ENCODE assay signal across 8 cellular contexts in the genomic region with DNA sequence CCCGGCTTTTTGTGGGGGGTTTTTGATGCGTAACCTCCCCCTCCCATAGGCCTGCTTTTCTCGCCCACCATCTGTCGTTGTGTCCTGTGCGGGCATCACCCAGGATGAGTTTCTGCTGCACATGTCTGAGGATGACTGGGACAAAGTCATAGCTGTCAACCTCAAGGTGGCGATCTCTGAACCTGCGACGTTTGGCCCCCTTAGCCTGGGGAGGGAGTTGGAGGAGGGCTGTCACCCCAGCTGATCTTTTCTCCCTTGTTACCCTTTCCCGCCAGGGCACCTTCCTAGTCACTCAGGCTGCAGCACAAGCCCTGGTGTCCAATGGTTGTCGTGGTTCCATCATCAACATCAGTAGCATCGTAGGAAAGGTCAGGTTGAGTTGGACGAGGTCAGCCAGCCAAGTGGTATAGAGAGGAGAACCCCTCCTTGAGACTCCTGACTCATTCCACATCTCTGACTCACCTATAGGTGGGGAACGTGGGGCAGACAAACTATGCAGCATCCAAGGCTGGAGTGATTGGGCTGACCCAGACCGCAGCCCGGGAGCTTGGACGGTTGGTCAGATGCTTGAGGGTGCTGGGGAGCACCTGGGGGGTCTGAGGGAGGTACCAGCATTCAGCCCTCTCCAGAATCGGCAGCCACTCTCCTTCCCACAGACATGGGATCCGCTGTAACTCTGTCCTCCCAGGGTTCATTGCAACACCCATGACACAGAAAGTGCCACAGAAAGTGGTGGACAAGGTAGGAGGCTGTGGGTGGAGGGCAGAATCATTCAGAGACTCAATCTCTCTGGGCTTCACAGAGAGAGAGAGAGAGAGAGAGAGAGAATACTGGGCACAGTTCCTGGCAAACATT. TPM values are rescaled to one million over a fixed set of nuclear protein-coding genes. Genes with fewer than 3 reads are reported as not detected.
DNase-seq lines count a peak whose midpoint lies in the region; ATAC-seq, FAIRE-seq and TF ChIP-seq lines count a peak whose summit lies in the region.

No MANE protein-coding gene starts in this region.

- FAIRE-seq in GM19239 (lab: Jason Lieb, UNC): no peak

- DNase-seq in LoVo (ENCODE audit: low spot score) (peak; percentile 44), kidney glomerular epithelial cell (lab: John Stamatoyannopoulos, UW) (peak; percentile 45), suprapubic skin (ENCODE audit: low spot score in 2 of 2) (peak in 1 of 2 donors; percentile 64), SIG-M5 treated with dmso at 0.1 percent for 504 hours (lab: John Stamatoyannopoulos, UW; ENCODE audit: unreplicated experiment) (no peak), GM19239 (ENCODE audit: insufficient read length, low spot score) (no peak), mesenteric fat pad (ENCODE audit: low spot score) (no peak)
- DNase-seq in activated naive CD8-positive, alpha-beta T cell treated with anti-CD3 and anti-CD28 coated beads, Interleukin-2, amount 50 U/mL, for 24 hours: peak; percentile 65

- no peaks in the 10 kb centered on the region for H3K9me3 Mint-ChIP-seq in activated naive CD8-positive, alpha-beta T cell treated with anti-CD3 and anti-CD28 coated beads, Interleukin-2, amount 50 U/mL, for 24 hours

- peak overlapping the region; percentile 95 for H3K27ac Mint-ChIP-seq in activated naive CD8-positive, alpha-beta T cell treated with anti-CD3 and anti-CD28 coated beads, Interleukin-2, amount 50 U/mL, for 24 hours

- peaks cover 16% of the 10 kb centered on the region for H3K36me3 ChIP-seq in ES-I3 (ENCODE audit: insufficient read depth, low read length)
- H3K36me3 ChIP-seq in suprapubic skin: peaks cover 22% of the 10 kb centered on the region

- peak overlapping the region; percentile 80 for H3K9ac ChIP-seq in ES-I3 (ENCODE audit: low read depth, low read length)

- H3K36me3 Mint-ChIP-seq in activated naive CD8-positive, alpha-beta T cell treated with anti-CD3 and anti-CD28 coated beads, Interleukin-2, amount 50 U/mL, for 24 hours (ENCODE audit: low read depth): peaks cover 46% of the 10 kb centered on the region

- no peaks in the 10 kb centered on the region for H3K27me3 Mint-ChIP-seq in activated naive CD8-positive, alpha-beta T cell treated with anti-CD3 and anti-CD28 coated beads, Interleukin-2, amount 50 U/mL, for 24 hours

- no peaks in the 10 kb centered on the region for H3K9me3 ChIP-seq in ES-I3 (ENCODE audit: control insufficient read depth, insufficient read depth, low read length)
- H3K9me3 ChIP-seq in suprapubic skin: no peaks in the 10 kb centered on the region

- TF ChIP-seq EP300 in suprapubic skin (IDR thresholded peaks at IDR 0.05): no peak

- H3K4me3 Mint-ChIP-seq in activated naive CD8-positive, alpha-beta T cell treated with anti-CD3 and anti-CD28 coated beads, Interleukin-2, amount 50 U/mL, for 24 hours: peak overlapping the region; percentile 87

- H3K4me1 ChIP-seq in ES-I3 (ENCODE audit: insufficient read depth, low read length) (peaks cover 10% of the 10 kb centered on the region), suprapubic skin (peaks cover 55% of the 10 kb centered on the region)

- peak overlapping the region; percentile 81 for H3K4me3 ChIP-seq in suprapubic skin

- WGBS in suprapubic skin: 43% methylated on average over 17 of the region's 18 CpGs

- H3K27ac ChIP-seq in suprapubic skin: peak overlapping the region; percentile 86

- peaks cover 72% of the 10 kb centered on the region for H3K4me1 Mint-ChIP-seq in activated naive CD8-positive, alpha-beta T cell treated with anti-CD3 and anti-CD28 coated beads, Interleukin-2, amount 50 U/mL, for 24 hours

- H3K27me3 ChIP-seq in suprapubic skin: no peaks in the 10 kb centered on the region

- TF ChIP-seq POLR2A in suprapubic skin (IDR thresholded peaks at IDR 0.05): no peak

- no peak for TF ChIP-seq CTCF in suprapubic skin (IDR thresholded peaks at IDR 0.05)

- peak; percentile 70 for ATAC-seq in activated naive CD8-positive, alpha-beta T cell treated with anti-CD3 and anti-CD28 coated beads, Interleukin-2, amount 50 U/mL, for 24 hours

RNA-seq across cellular contexts. Expression of gene HSD17B8, which starts 0.9 kb away (rescaled TPM):
- total RNA-seq in suprapubic skin (10 to 100 TPM; 26.2 to 66.0 (median 50.5) TPM), mesenteric fat pad (5.3 TPM)

RNA-seq across cellular contexts. Expression of gene RING1, which starts 2.9 kb away (rescaled TPM):
- 10 to 100 TPM; 11.5 to 18.1 (median 14.9) TPM for total RNA-seq in suprapubic skin
- 32.6 TPM for total RNA-seq in mesenteric fat pad

RNA-seq across cellular contexts. Expression of gene SLC39A7, which starts 4.7 kb away (rescaled TPM):
- total RNA-seq in suprapubic skin (10 to 100 TPM; 29.3 to 46.3 (median 41.9) TPM), mesenteric fat pad (109 TPM)

RNA-seq across cellular contexts. Expression of gene RXRB, which starts 4.9 kb away (rescaled TPM):
- total RNA-seq in suprapubic skin (10 to 100 TPM; 18.6 to 47.9 (median 26.9) TPM), mesenteric fat pad (35.8 TPM)

RNA-seq across cellular contexts. Expression of gene COL11A2, which starts 13.1 kb away (rescaled TPM):
- total RNA-seq in suprapubic skin: under 1 TPM; 0.21 to 0.97 (median 0.40) TPM
- 0.67 TPM for total RNA-seq in mesenteric fat pad

Comparison
In these comparisons a context has a peak if more than half of its experiments do, and no peak if none do; other contexts are left out.
1. DNase-seq: peak in LoVo (single experiment), activated naive CD8-positive, alpha-beta T cell treated with anti-CD3 and anti-CD28 coated beads, Interleukin-2, amount 50 U/mL, for 24 hours (single experiment) and kidney glomerular epithelial cell (single experiment); none in SIG-M5 treated with dmso at 0.1 percent for 504 hours (single experiment), GM19239 (single experiment) and mesenteric fat pad (single experiment).